Comparison of ENCODE assay signal across 14 cellular contexts in the genomic region with DNA sequence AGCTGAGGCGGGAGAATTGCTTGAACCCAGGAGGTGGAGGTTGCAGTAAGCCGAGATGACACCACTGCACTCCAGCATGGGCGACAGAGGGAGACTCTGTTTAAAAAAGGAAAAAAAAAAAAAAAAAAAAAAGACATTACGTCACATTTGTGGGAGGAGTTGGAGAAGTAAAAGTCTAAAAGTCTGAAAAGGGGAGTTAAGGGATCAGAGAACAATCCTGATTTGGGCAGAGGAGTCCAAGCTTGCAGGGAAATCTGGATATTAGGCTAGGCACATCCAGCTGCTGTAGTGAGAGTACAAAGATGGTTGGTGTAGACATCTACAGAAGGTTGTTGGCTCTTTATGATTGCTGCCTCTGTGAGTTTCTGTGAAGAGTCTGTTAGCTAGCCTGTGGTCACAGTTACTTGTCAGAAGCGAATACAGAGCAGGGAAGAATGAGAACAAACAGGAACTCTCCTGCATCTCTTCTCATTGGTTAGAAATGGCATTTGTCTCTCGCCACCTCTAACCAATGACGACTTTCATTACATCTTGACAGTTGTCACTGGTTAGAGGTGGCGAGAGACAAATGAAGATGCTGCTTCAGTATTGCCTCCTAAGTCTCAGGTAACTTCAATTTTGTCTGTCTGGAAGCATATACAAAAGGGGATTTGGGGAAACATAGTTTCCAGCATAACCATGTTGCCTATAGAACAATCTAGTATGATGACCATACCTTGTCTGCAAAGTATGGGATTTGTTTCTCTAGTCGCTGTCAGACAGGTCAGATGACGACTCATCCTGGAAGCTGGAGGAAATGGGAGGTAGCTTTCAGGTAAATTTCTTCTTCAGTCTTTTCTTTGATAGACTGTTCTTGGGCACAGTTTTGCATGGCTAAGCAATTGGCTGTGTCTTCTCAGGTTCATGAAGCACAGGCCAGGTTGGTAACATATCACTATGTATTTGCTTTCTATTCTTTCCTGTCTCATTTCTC. TPM values are rescaled to one million over a fixed set of nuclear protein-coding genes. Genes with fewer than 3 reads are reported as not detected.
A peak's percentile ranks its signal among the peaks of the same experiment; 100 is the strongest.
DNase-seq lines count a peak whose midpoint lies in the region; ATAC-seq, FAIRE-seq and TF ChIP-seq lines count a peak whose summit lies in the region.
"Had no signal": no experiment of that assay in that cellular context is flagged by ENCODE, and none has a peak within 500 bp of the region (broad histone marks: within the 10 kb centered on the region; RNA-seq: fewer than 3 reads in every experiment).

No MANE protein-coding gene starts in this region.

- POLR2A ChIA-PET in K562 (lab: Yijun Ruan, JAX), result no interaction called here

- no peak overlapping the region for H3K4me3 ChIP-seq in right cardiac atrium (ENCODE audit: low read length)
- no peak overlapping the region for H3K4me3 ChIP-seq in Loucy (ENCODE audit: low read length, poor library complexity, severe bottlenecking)
- H3K4me3 ChIP-seq in K562, result no peak overlapping the region
- no peak overlapping the region for H3K4me3 ChIP-seq in brain microvascular endothelial cell (ENCODE audit: low read depth, low read length)

- peaks cover 3% of the 10 kb centered on the region for H3K4me1 Mint-ChIP-seq in type B pancreatic cell (ENCODE audit: unreplicated experiment)

- H3K27me3 ChIP-seq in right cardiac atrium (ENCODE audit: control insufficient read depth, insufficient read depth) (no peaks in the 10 kb centered on the region), Loucy (ENCODE audit: insufficient read depth, low read length, poor library complexity, severe bottlenecking) (no peaks in the 10 kb centered on the region), K562 (ENCODE audit: control insufficient read depth in 2 of 2, insufficient read depth in 2 of 2, low read length in 2 of 2) (peaks cover 4% of the 10 kb centered on the region in 2 experiments; a peak in 3 of 5 replicates), brain microvascular endothelial cell (replicated peaks) (no peaks in the 10 kb centered on the region)

- no peaks in the 10 kb centered on the region for H3K36me3 Mint-ChIP-seq in type B pancreatic cell

- intact Hi-C loops in right cardiac atrium (cut with DNase I), result loop anchor here in 2 of 4 donors (10.0 kb wide), 1 partner anchor 84 kb away; no protein-coding TSS in a partner anchor
- intact Hi-C loops in cardiac septum (cut with DNase I), result loop anchor here (5.0 to 10.0 kb wide), 5 partner anchors 46 to 224 kb away; a partner anchor contains a TSS
- intact Hi-C loops in K562 (cut with micrococcal nuclease), result no loop called here

- 45% methylated on average over 10 of the region's 10 CpGs for WGBS in right cardiac atrium
- 27% methylated on average over 9 of the region's 10 CpGs for WGBS in K562 (ENCODE audit: insufficient coverage, low coverage, missing lambda C conversion rate)

- H3K4me3 Mint-ChIP-seq in type B pancreatic cell, result peak overlapping the region; percentile 40
- H3K4me3 Mint-ChIP-seq: B cell had no signal

- no TSS peak for BruUV-seq in K562 (replicated peaks; lab: Mats Ljungman, UMichigan)

- in situ Hi-C loops in K562 (cut with MboI) (no loop called here), brain microvascular endothelial cell (cut with HindIII; ENCODE audit: low pct_ligation_motif_present, low sequenced_read_pairs) (no loop called here)

- ATAC-seq in right cardiac atrium, result no peak
- no peak for ATAC-seq in K562
- ATAC-seq: left lobe of liver had no signal

- no peaks in the 10 kb centered on the region for H3K9me2 ChIP-seq in Loucy (replicated peaks; ENCODE audit: low read depth, low read length)

- no peak overlapping the region for H3K4me2 ChIP-seq in Loucy (ENCODE audit: low read depth, low read length, poor library complexity, severe bottlenecking)
- no peak overlapping the region; the same call in 1 of the 2 replicates for H3K4me2 ChIP-seq in K562 (ENCODE audit: insufficient read depth, low read length)

- H3K27me3 Mint-ChIP-seq in type B pancreatic cell, result peaks cover 41% of the 10 kb centered on the region

- no peak for FAIRE-seq in K562 (lab: Jason Lieb, UNC)

- no peaks in the 10 kb centered on the region for H3F3A ChIP-seq in Loucy (ENCODE audit: low read depth)

- H3K79me2 ChIP-seq in Loucy (ENCODE audit: insufficient read depth, low read length) (no peaks in the 10 kb centered on the region), K562 (ENCODE audit: control insufficient read depth, insufficient read depth, low read length) (peaks cover 6% of the 10 kb centered on the region; the same call in 1 of the 3 replicates)

- TF ChIP-seq POLR2A in K562 (conservative IDR thresholded peaks at IDR 0.05), result no peak

- peak overlapping the region; percentile 46 for H2AFZ ChIP-seq in Loucy (ENCODE audit: low read length)
- H2AFZ ChIP-seq in K562 (ENCODE audit: low read depth, low read length), result 0 out of 2 replicates have a peak overlapping the region, but pooled peaks have one; percentile 10

- H3K9me3 Mint-ChIP-seq in type B pancreatic cell, result no peaks in the 10 kb centered on the region

- no peak for TF ChIP-seq CTCF in Loucy (conservative IDR thresholded peaks at IDR 0.05; ENCODE audit: low read length)
- TF ChIP-seq CTCF in K562 (IDR thresholded peaks at IDR 0.05 in 2 of 3, conservative IDR thresholded peaks at IDR 0.05 in 1 of 3; ENCODE audit: insufficient read depth in 2 of 3, low read depth in 1 of 3, low read length in 3 of 3), result no peak
- TF ChIP-seq CTCF in type B pancreatic cell (conservative IDR thresholded peaks at IDR 0.05), result no peak
- TF ChIP-seq CTCF in brain microvascular endothelial cell (IDR thresholded peaks at IDR 0.05; ENCODE audit: low read depth, low read length, missing control alignments), result no peak

- no peaks in the 10 kb centered on the region for H3K36me3 ChIP-seq in Loucy (ENCODE audit: insufficient read depth, low read length)
- H3K36me3 ChIP-seq in K562 (ENCODE audit: control insufficient read depth, insufficient read depth, low read length), result no peaks in the 10 kb centered on the region
- no peaks in the 10 kb centered on the region for H3K36me3 ChIP-seq in brain microvascular endothelial cell (replicated peaks)

- CTCF ChIA-PET in K562 (lab: Yijun Ruan, JAX; ENCODE audit: low intra/inter-chr PET ratio), result interaction anchor here (0.6 kb wide), 1 partner anchor 462 kb away, joined by 8 read pairs; no protein-coding TSS in a partner anchor

- TF ChIP-seq RAD21 in K562 (CRISPR knock-in tag; conservative IDR thresholded peaks at IDR 0.05 in 1 of 2, IDR thresholded peaks at IDR 0.05 in 1 of 2), result no peak

- H3K4me1 ChIP-seq in right cardiac atrium (ENCODE audit: control insufficient read depth, insufficient read depth, low read length) (no peaks in the 10 kb centered on the region), Loucy (ENCODE audit: insufficient read depth, low read length, poor library complexity, severe bottlenecking) (no peaks in the 10 kb centered on the region), K562 (replicated peaks in 1 of 2; ENCODE audit: control insufficient read depth in 2 of 2, insufficient read depth in 2 of 2, low read length in 2 of 2) (peaks cover 8 to 18% of the 10 kb centered on the region in 2 experiments; a peak in 3 of 5 replicates)

- no peak for TF ChIP-seq EP300 in K562 (IDR thresholded peaks at IDR 0.05; ENCODE audit: low read length)

- H3K9me3 ChIP-seq in right cardiac atrium (ENCODE audit: control insufficient read depth, low read length) (no peaks in the 10 kb centered on the region), Loucy (ENCODE audit: insufficient read depth, low read depth, low read length) (no peaks in the 10 kb centered on the region), K562 (replicated peaks; ENCODE audit: control insufficient read depth, insufficient read depth, low read depth, low read length) (no peaks in the 10 kb centered on the region)

- DNase-seq in right cardiac atrium (peak in 2 of 3 donors; percentile 22 to 46), cardiac septum (ENCODE audit: low spot score) (no peak), K562 (ENCODE audit: extremely low read depth in 1 of 4, low spot score in 3 of 4) (no peak), type B pancreatic cell (ENCODE audit: extremely low spot score, unreplicated experiment) (no peak), NCI-H345 (lab: John Stamatoyannopoulos, UW) (no peak), brain microvascular endothelial cell (no peak), cerebellar nuclear complex (lab: John Stamatoyannopoulos, UW) (no peak)
- DNase-seq: amniotic stem cell; effector memory CD4-positive, alpha-beta T cell; glutamatergic neuron; NCI-H187 had no signal

- H3K27ac Mint-ChIP-seq in type B pancreatic cell, result no peak overlapping the region
- H3K27ac Mint-ChIP-seq: B cell had no signal

- H3K27ac ChIP-seq in right cardiac atrium (ENCODE audit: low read length) (no peak overlapping the region), K562 (ENCODE audit: extremely low read depth, low read depth, low read length) (no peak overlapping the region), brain microvascular endothelial cell (no peak overlapping the region)

- H4K20me1 ChIP-seq in Loucy (ENCODE audit: insufficient read depth, low read length, poor library complexity, severe bottlenecking) (no peaks in the 10 kb centered on the region), K562 (replicated peaks; ENCODE audit: control insufficient read depth, insufficient read depth, low read length) (0 out of 2 replicates have a peak, but pooled peaks cover 3% of the 10 kb centered on the region)

- no peaks in the 10 kb centered on the region for H3K9me1 ChIP-seq in K562 (ENCODE audit: control insufficient read depth, insufficient read depth, low read length)

- H3K9ac ChIP-seq in Loucy (ENCODE audit: low read depth, low read length, poor library complexity, severe bottlenecking), result no peak overlapping the region
- no peak overlapping the region for H3K9ac ChIP-seq in K562 (ENCODE audit: insufficient read depth in 1 of 2, low read depth in 2 of 2, low read length in 2 of 2)

RNA-seq across cellular contexts. Expression of a gene that starts 3.1 kb away (rescaled TPM):
- total RNA-seq in right cardiac atrium (1 to 10 TPM; 6.4 to 8.2 (median 7.4) TPM), cardiac septum (5.5 TPM), K562 (2014; rRNA removed) (5.7 and 6.7 TPM in 2 replicates), K562 (2014; rRNA removed; fragmentation: Illumina TruSeq; extraction: Trizol) (9.3 and 10.2 TPM in 2 replicates), K562 (2015; rRNA removed; fragmentation: Illumina TruSeq; extraction: Trizol) (5.9 and 6.0 TPM in 2 replicates), K562 (2021) (12.6 TPM in 2 replicates), type B pancreatic cell (ENCODE audit: low replicate concordance) (2.9 and 6.9 TPM in 2 replicates)
- polyA plus RNA-seq in right cardiac atrium (2.3 TPM), K562 (2011; rRNA removed) (12.7 and 23.4 TPM in 2 replicates), K562 (2014; fragmentation: Illumina TruSeq; extraction: Trizol) (11.1 and 12.0 TPM in 2 replicates), K562 (2014; fragmentation: Nextera tagmentation; extraction: Ambion mirVana) (1 to 10 TPM; 3.4 to 3.8 TPM), K562 (2014; rRNA removed) (9.3 and 9.5 TPM in 2 replicates)
- total RNA-seq in K562 (2011; cell fraction: chromatin; rRNA removed; ENCODE audit: low replicate concordance), result 14.3 and 23.6 TPM in 2 replicates
- total RNA-seq in K562 (2011; cell fraction: nucleolus; rRNA removed), result 5.0 and 7.1 TPM in 2 replicates
- total RNA-seq in K562 (2011; cell fraction: nucleoplasm; rRNA removed), result 6.3 and 9.2 TPM in 2 replicates
- polyA plus RNA-seq in K562 (2011; cell fraction: cytosol; rRNA removed), result 9.5 and 16.3 TPM in 2 replicates
- polyA plus RNA-seq in K562 (2011; cell fraction: nucleus; rRNA removed), result 14.7 and 21.3 TPM in 2 replicates
- 7.3 and 8.4 TPM in 2 replicates for polyA plus RNA-seq in K562 (2012)
- polyA minus RNA-seq in K562 (2011; rRNA and poly(A)+ RNA removed), result 16.7 and 29.6 TPM in 2 replicates
- 9.8 and 13.0 TPM in 2 replicates for polyA minus RNA-seq in K562 (2011; cell fraction: cytosol; rRNA and poly(A)+ RNA removed)
- polyA minus RNA-seq in K562 (2011; cell fraction: nucleus; rRNA and poly(A)+ RNA removed), result 9.3 and 20.9 TPM in 2 replicates
- total RNA-seq: B cell had no signal

Comparison
In these comparisons a context has a peak if more than half of its experiments do, and no peak if none do; other contexts are left out.
1. DNase-seq: peak in right cardiac atrium (2 of 3); none in cardiac septum (single experiment), K562 (0 of 4), type B pancreatic cell (single experiment), NCI-H345 (single experiment), brain microvascular endothelial cell (single experiment) and cerebellar nuclear complex (0 of 2).